Comparison of ENCODE assay signal across 11 cellular contexts in genomic region chr1:230849451-230850194, GRCh38. TPM values are rescaled to one million over a fixed set of nuclear protein-coding genes. Genes with fewer than 3 reads are reported as not detected.
A peak's percentile ranks its signal among the peaks of the same experiment; 100 is the strongest.
DNase-seq lines count a peak whose midpoint lies in the region; ATAC-seq, FAIRE-seq and TF ChIP-seq lines count a peak whose summit lies in the region.
"Had no signal": no experiment of that assay in that cellular context is flagged by ENCODE, and none has a peak within 500 bp of the region (broad histone marks: within the 10 kb centered on the region; RNA-seq: fewer than 3 reads in every experiment).

No MANE protein-coding gene starts in this region.

- TF ChIP-seq CTCF in astrocyte of the cerebellum (IDR thresholded peaks at IDR 0.05; ENCODE audit: low read depth, low read length, missing control alignments): no peak
- TF ChIP-seq CTCF in spleen (IDR thresholded peaks at IDR 0.05 in 8 of 11, conservative IDR thresholded peaks at IDR 0.05 in 3 of 11): no peak

- H3K36me3 ChIP-seq in spleen: peaks cover 0 to 22% (median 0%) of the 10 kb centered on the region in 6 donors

- peaks cover 0 to 23% (median 6%) of the 10 kb centered on the region in 6 donors for H3K4me1 ChIP-seq in spleen

- in situ Hi-C loops in astrocyte of the cerebellum (cut with HindIII; ENCODE audit: low sequenced_read_pairs): no loop called here

- intact Hi-C loops in spleen (cut with DNase I; ENCODE audit: low total_unique reads): no loop called here

- 59 to 78% (median 73%) methylated on average over 13 of the region's 13 CpGs for WGBS in spleen, 5 donors

- ATAC-seq in GM19023 (IDR thresholded peaks at IDR 0.05; ENCODE audit: unreplicated experiment): no peak
- ATAC-seq: activated T-cell treated with anti-CD3 and anti-CD28 coated beads, Interleukin-2, amount 50 U/mL, for 72 hours had no signal

- peak overlapping the region in 7 of 8 donors; percentile 30 to 52 (median 46) for H3K27ac ChIP-seq in spleen

- TF ChIP-seq POLR2A in H54 (IDR thresholded peaks at IDR 0.05; ENCODE audit: low read depth, low read length) (no peak), spleen (IDR thresholded peaks at IDR 0.05) (no peak)

- H3K9me3 ChIP-seq in spleen: peaks cover 0 to 6% (median 0%) of the 10 kb centered on the region in 8 donors

- FAIRE-seq in H54 (lab: Jason Lieb, UNC): no peak
- FAIRE-seq: small intestine had no signal

- no peaks in the 10 kb centered on the region for H3K27me3 ChIP-seq in spleen (replicated peaks in 1 of 7)

- DNase-seq in H54 (ENCODE audit: insufficient read length, low spot score) (peak; percentile 69), astrocyte of the cerebellum (ENCODE audit: low read depth) (peak; percentile 98), hepatic stellate cell (ENCODE audit: low spot score) (peak; percentile 85), spleen (no peak), NOMO-1 treated with dmso at 0.1 percent for 144 hours (lab: John Stamatoyannopoulos, UW; ENCODE audit: unreplicated experiment) (no peak), NCI-H1105 treated with DMSO at 0.1 percent for 48 hours (lab: John Stamatoyannopoulos, UW) (no peak), NCI-H510A (lab: John Stamatoyannopoulos, UW) (no peak)
- DNase-seq: activated T-cell treated with anti-CD3 and anti-CD28 coated beads, Interleukin-2, amount 50 U/mL, for 72 hours; NCI-H1092; small intestine had no signal

- H3K4me3 ChIP-seq in astrocyte of the cerebellum (ENCODE audit: low read depth, low read length) (no peak overlapping the region), spleen (no peak overlapping the region)

RNA-seq across cellular contexts. Expression of gene C1orf198, which starts 18.7 kb away (rescaled TPM):
- total RNA-seq in spleen: 10 to 100 TPM; 13.3 to 32.7 (median 21.3) TPM
- 10 to 100 TPM in 1 of 3 donors, 1 to 10 TPM in 2; 5.0 to 11.4 (median 8.0) TPM for polyA plus RNA-seq in spleen

Comparison
In these comparisons a context has a peak if more than half of its experiments do, and no peak if none do; other contexts are left out.
1. DNase-seq: peak in H54 (single experiment), astrocyte of the cerebellum (single experiment) and hepatic stellate cell (single experiment); none in spleen (single experiment), NOMO-1 treated with dmso at 0.1 percent for 144 hours (single experiment), NCI-H1105 treated with DMSO at 0.1 percent for 48 hours (single experiment) and NCI-H510A (single experiment).